7 cellular contexts compared by ENCODE assay signal in genomic region chr14:77025744-77026165, GRCh38. TPM values are rescaled to one million over a fixed set of nuclear protein-coding genes. Genes with fewer than 3 reads are reported as not detected.
DNase-seq lines count a peak whose midpoint lies in the region; ATAC-seq and FAIRE-seq lines count a peak whose summit lies in the region.

No MANE protein-coding gene starts in this region.

- H3K9me3 ChIP-seq in HAP-1: no peaks in the 10 kb centered on the region
- H3K9me3 ChIP-seq in right cardiac atrium (ENCODE audit: control insufficient read depth, low read length): no peaks in the 10 kb centered on the region
- H3K9me3 ChIP-seq in small intestine (ENCODE audit: control insufficient read depth, low read depth): no peaks in the 10 kb centered on the region
- H3K9me3 ChIP-seq in Karpas-422 (ENCODE audit: low read length): no peaks in the 10 kb centered on the region

- no peaks in the 10 kb centered on the region for H3K9me2 ChIP-seq in Karpas-422 (replicated peaks; ENCODE audit: insufficient read depth, low read length)

- no peak for FAIRE-seq in small intestine (lab: Jason Lieb, UNC)

- peaks cover 37% of the 10 kb centered on the region for H3K36me3 Mint-ChIP-seq in activated CD4-positive, alpha-beta memory T cell treated with anti-CD3 and anti-CD28 coated beads, Interleukin-2, amount 10 ng/mL, durations not matched to agents 7 days and 5 days (ENCODE audit: low read depth)

- H3K27ac ChIP-seq in right cardiac atrium (ENCODE audit: low read length) (peak overlapping the region; percentile 99), small intestine (ENCODE audit: low read depth in 1 of 2, low read length in 1 of 2) (peak overlapping the region; percentile 63 to 99), Karpas-422 (ENCODE audit: low read length) (no peak overlapping the region)

- no peaks in the 10 kb centered on the region for H3K27me3 ChIP-seq in HAP-1 (ENCODE audit: low read depth)
- no peaks in the 10 kb centered on the region for H3K27me3 ChIP-seq in right cardiac atrium (ENCODE audit: control insufficient read depth, insufficient read depth)
- no peaks in the 10 kb centered on the region for H3K27me3 ChIP-seq in small intestine (ENCODE audit: control insufficient read depth in 2 of 2, insufficient read depth in 2 of 2, low read length in 2 of 2)
- no peaks in the 10 kb centered on the region for H3K27me3 ChIP-seq in Karpas-422 (ENCODE audit: low read length)

- intact Hi-C loops in right cardiac atrium (cut with DNase I): loop anchor here in 3 of 4 donors (2.0 to 10.0 kb wide), 3 partner anchors 19 to 111 kb away; no protein-coding TSS in a partner anchor

- peaks cover 31% of the 10 kb centered on the region for H3K4me1 ChIP-seq in HAP-1
- H3K4me1 ChIP-seq in right cardiac atrium (ENCODE audit: control insufficient read depth, insufficient read depth, low read length): peaks cover 9% of the 10 kb centered on the region
- H3K4me1 ChIP-seq in small intestine (ENCODE audit: control insufficient read depth in 2 of 2, insufficient read depth in 1 of 2, low read depth in 1 of 2, low read length in 1 of 2): peaks cover 0 to 13% of the 10 kb centered on the region in 2 donors
- peaks cover 26% of the 10 kb centered on the region for H3K4me1 ChIP-seq in Karpas-422 (ENCODE audit: low read length)

- peak overlapping the region; percentile 68 for H3K4me3 Mint-ChIP-seq in activated CD4-positive, alpha-beta memory T cell treated with anti-CD3 and anti-CD28 coated beads, Interleukin-2, amount 10 ng/mL, durations not matched to agents 7 days and 5 days

- in situ Hi-C loops in HAP-1 (cut with MboI; ENCODE audit: low sequenced_read_pairs): no loop called here

- H3K4me3 ChIP-seq in HAP-1: peak overlapping the region; percentile 14
- H3K4me3 ChIP-seq in right cardiac atrium (ENCODE audit: low read length): peak overlapping the region; percentile 95
- peak overlapping the region; percentile 83 to 86 for H3K4me3 ChIP-seq in small intestine (ENCODE audit: low read depth in 1 of 2, low read length in 2 of 2)
- no peak overlapping the region for H3K4me3 ChIP-seq in Karpas-422 (ENCODE audit: low read length)

- POLR2A ChIA-PET in activated CD4-positive, alpha-beta memory T cell treated with anti-CD3 and anti-CD28 coated beads, Interleukin-2, amount 10 ng/mL, durations not matched to agents 7 days and 5 days (lab: Charles Lee): interaction anchor here (1.6 to 13.6 kb wide), 7 partner anchors 8 to 112 kb away, joined by 3 to 229 read pairs (median 26); no protein-coding TSS in a partner anchor

- H3K4me1 Mint-ChIP-seq in activated CD4-positive, alpha-beta memory T cell treated with anti-CD3 and anti-CD28 coated beads, Interleukin-2, amount 10 ng/mL, durations not matched to agents 7 days and 5 days: peaks cover 62% of the 10 kb centered on the region

- ATAC-seq in right cardiac atrium: no peak

- H3K4me2 ChIP-seq in Karpas-422 (ENCODE audit: low read depth, low read length, poor library complexity, severe bottlenecking): no peak overlapping the region

- H3K9me3 Mint-ChIP-seq in activated CD4-positive, alpha-beta memory T cell treated with anti-CD3 and anti-CD28 coated beads, Interleukin-2, amount 10 ng/mL, durations not matched to agents 7 days and 5 days: no peaks in the 10 kb centered on the region

- WGBS in right cardiac atrium: 14% methylated on average over 42 of the region's 42 CpGs
- 7 to 38% (median 36%) methylated on average over 24 to 42 of the region's 42 CpGs for WGBS in small intestine, 3 donors

- DNase-seq in HAP-1 (ENCODE audit: low spot score in 2 of 2): no peak
- no peak for DNase-seq in activated CD4-positive, alpha-beta memory T cell treated with anti-CD3 and anti-CD28 coated beads, Interleukin-2, amount 10 ng/mL, durations not matched to agents 7 days and 5 days
- peak in 2 of 3 donors; percentile 68 to 74 for DNase-seq in right cardiac atrium
- no peak for DNase-seq in small intestine
- DNase-seq in NCI-H345 treated with DMSO at 0.1 percent for 48 hours (lab: John Stamatoyannopoulos, UW; ENCODE audit: unreplicated experiment): no peak
- DNase-seq in Karpas-422: no peak
- no peak for DNase-seq in NCI-H2029 (lab: John Stamatoyannopoulos, UW)

- peaks cover 19% of the 10 kb centered on the region for H3K36me3 ChIP-seq in HAP-1 (replicated peaks)
- peaks cover 0 to 2% of the 10 kb centered on the region in 2 donors for H3K36me3 ChIP-seq in small intestine (ENCODE audit: control insufficient read depth in 2 of 2, insufficient read depth in 2 of 2, low read length in 2 of 2)
- 0 out of 2 replicates have a peak, but pooled peaks cover 10% of the 10 kb centered on the region for H3K36me3 ChIP-seq in Karpas-422 (ENCODE audit: insufficient read depth, low read length)

- H3K79me2 ChIP-seq in Karpas-422 (ENCODE audit: low read length): peaks cover 8% of the 10 kb centered on the region; the same call in 1 of the 2 replicates

- H3K27me3 Mint-ChIP-seq in activated CD4-positive, alpha-beta memory T cell treated with anti-CD3 and anti-CD28 coated beads, Interleukin-2, amount 10 ng/mL, durations not matched to agents 7 days and 5 days: no peaks in the 10 kb centered on the region

- CTCF ChIA-PET in activated CD4-positive, alpha-beta memory T cell treated with anti-CD3 and anti-CD28 coated beads, Interleukin-2, amount 10 ng/mL, durations not matched to agents 7 days and 5 days (lab: Charles Lee): interaction anchor here (0.5 to 2.6 kb wide), 2 partner anchors 112 to 1716 kb away, joined by 4 to 11 read pairs; no protein-coding TSS in a partner anchor

- no peak overlapping the region for H2AFZ ChIP-seq in Karpas-422 (ENCODE audit: low read length)

- H4K20me1 ChIP-seq in Karpas-422 (ENCODE audit: insufficient read depth, low read depth, low read length): peaks cover 28% of the 10 kb centered on the region

- no peak overlapping the region for H3K9ac ChIP-seq in Karpas-422 (ENCODE audit: low read length)

- peak overlapping the region; percentile 63 for H3K27ac Mint-ChIP-seq in activated CD4-positive, alpha-beta memory T cell treated with anti-CD3 and anti-CD28 coated beads, Interleukin-2, amount 10 ng/mL, durations not matched to agents 7 days and 5 days

RNA-seq across cellular contexts. Expression of gene IRF2BPL, which starts 2.8 kb away (rescaled TPM):
- 10 to 100 TPM; 39.0 to 39.3 TPM for total RNA-seq in activated CD4-positive, alpha-beta memory T cell treated with anti-CD3 and anti-CD28 coated beads, Interleukin-2, amount 10 ng/mL, durations not matched to agents 7 days and 5 days
- total RNA-seq in right cardiac atrium: 10 to 100 TPM; 43.5 to 61.2 (median 51.5) TPM
- polyA plus RNA-seq in right cardiac atrium: 22.0 TPM
- 10 to 100 TPM in 1 of 3 donors, 1 to 10 TPM in 2; 2.0 to 14.3 (median 3.2) TPM for polyA plus RNA-seq in small intestine
- 11.8 and 22.2 TPM in 2 replicates for total RNA-seq in Karpas-422 (2014; rRNA removed; shearing (Covaris generic); ENCODE audit: low replicate concordance)

Comparison
In these comparisons a context has a peak if more than half of its experiments do, and no peak if none do; other contexts are left out.
1. DNase-seq: peak in right cardiac atrium (2 of 3); none in HAP-1 (0 of 2), activated CD4-positive, alpha-beta memory T cell treated with anti-CD3 and anti-CD28 coated beads, Interleukin-2, amount 10 ng/mL, durations not matched to agents 7 days and 5 days (single experiment), small intestine (single experiment), NCI-H345 treated with DMSO at 0.1 percent for 48 hours (single experiment), Karpas-422 (single experiment) and NCI-H2029 (single experiment).